Comparison of ENCODE assay signal across 13 cellular contexts in the genomic region with DNA sequence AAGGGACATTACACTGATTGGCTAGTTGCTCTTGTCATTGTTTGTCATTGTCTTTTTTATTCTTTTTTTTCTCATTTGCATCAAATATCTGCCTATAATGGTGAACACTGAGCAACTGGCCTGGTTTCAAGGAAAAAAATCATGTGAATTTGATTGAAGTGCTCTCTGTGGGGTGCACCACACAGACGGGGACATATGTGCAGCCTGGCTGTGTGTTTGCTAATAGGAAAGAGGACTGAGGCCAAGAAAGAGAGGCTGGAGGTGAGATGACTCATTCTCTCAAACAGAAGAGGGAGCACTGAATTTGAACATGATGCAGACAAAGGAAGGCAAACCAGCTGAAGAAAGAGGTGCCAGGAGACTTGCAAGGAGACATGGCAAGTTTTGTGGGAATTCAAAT.
DNase-seq lines count a peak whose midpoint lies in the region; ATAC-seq and TF ChIP-seq lines count a peak whose summit lies in the region.
"Had no signal": no experiment of that assay in that cellular context is flagged by ENCODE, and none has a peak within 500 bp of the region (broad histone marks: within the 10 kb centered on the region; RNA-seq: fewer than 3 reads in every experiment).

No MANE protein-coding gene starts in this region.

- H3K4me1 Mint-ChIP-seq in activated CD4-positive, alpha-beta T cell treated with anti-CD3 and anti-CD28 coated beads for 36 hours: no peaks in the 10 kb centered on the region
- H3K4me1 Mint-ChIP-seq: CD4-positive, alpha-beta memory T cell had no signal

- in situ Hi-C loops in G401 (cut with HindIII; ENCODE audit: low sequenced_read_pairs): no loop called here

- no peaks in the 10 kb centered on the region for H3K36me3 Mint-ChIP-seq in activated CD4-positive, alpha-beta T cell treated with anti-CD3 and anti-CD28 coated beads for 36 hours (ENCODE audit: low read depth)
- H3K36me3 Mint-ChIP-seq: CD4-positive, alpha-beta memory T cell; type B pancreatic cell had no signal

- H3K27me3 Mint-ChIP-seq in activated CD4-positive, alpha-beta T cell treated with anti-CD3 and anti-CD28 coated beads for 36 hours: no peaks in the 10 kb centered on the region
- H3K27me3 Mint-ChIP-seq: CD4-positive, alpha-beta memory T cell; type B pancreatic cell had no signal

- POLR2A ChIA-PET in activated CD4-positive, alpha-beta T cell treated with anti-CD3 and anti-CD28 coated beads for 36 hours (lab: Charles Lee): no interaction called here

- intact Hi-C loops in activated CD4-positive, alpha-beta T cell treated with anti-CD3 and anti-CD28 coated beads for 36 hours (cut with DNase I, micrococcal nuclease): no loop called here

- DNase-seq in G401 (ENCODE audit: low spot score) (peak; percentile 71), H4 (ENCODE audit: low spot score) (peak; percentile 13), inferior parietal cortex (ENCODE audit: extremely low spot score) (peak; percentile 66), SKM-1 treated with dmso at 0.1 percent for 144 hours (lab: John Stamatoyannopoulos, UW; ENCODE audit: unreplicated experiment) (no peak)
- no peak for DNase-seq in activated CD4-positive, alpha-beta T cell treated with anti-CD3 and anti-CD28 coated beads for 36 hours
- DNase-seq in activated naive CD4-positive, alpha-beta T cell treated with Interleukin-2 at 50 U/mL for 16 hours: no peak
- DNase-seq: activated CD4-positive, alpha-beta T cell treated with anti-CD3 and anti-CD28 coated beads, Interleukin-2, amount 50 U/mL, for 4 hours; CD4-positive, alpha-beta memory T cell; stimulated activated CD4-positive, alpha-beta T cell treated with anti-CD3 and anti-CD28 coated beads, Interleukin-2, amount 100 ng/mL, for 24 hours had no signal

- H3K27ac Mint-ChIP-seq in activated CD4-positive, alpha-beta T cell treated with anti-CD3 and anti-CD28 coated beads for 36 hours: no peak overlapping the region
- H3K27ac Mint-ChIP-seq: CD4-positive, alpha-beta memory T cell; nephron; type B pancreatic cell had no signal

- peaks cover 5% of the 10 kb centered on the region for H3K9me3 Mint-ChIP-seq in activated CD4-positive, alpha-beta T cell treated with anti-CD3 and anti-CD28 coated beads for 36 hours (ENCODE audit: low read depth)
- H3K9me3 Mint-ChIP-seq: nephron, type B pancreatic cell had no signal

- ATAC-seq in SK-N-SH treated with all-trans-retinoic acid at 6 μM for 48 hours: peak; percentile 55; the same call in 2 of the 3 replicates
- ATAC-seq in GM21619 (IDR thresholded peaks at IDR 0.05; ENCODE audit: unreplicated experiment): no peak
- no peak for ATAC-seq in activated CD4-positive, alpha-beta T cell treated with anti-CD3 and anti-CD28 coated beads for 36 hours

- CTCF ChIA-PET in activated CD4-positive, alpha-beta T cell treated with anti-CD3 and anti-CD28 coated beads for 36 hours (lab: Charles Lee): no interaction called here

- no peak overlapping the region for H3K4me3 Mint-ChIP-seq in activated CD4-positive, alpha-beta T cell treated with anti-CD3 and anti-CD28 coated beads for 36 hours
- H3K4me3 Mint-ChIP-seq: CD4-positive, alpha-beta memory T cell; nephron; type B pancreatic cell had no signal

TF ChIP-seq in SK-N-SH treated with all-trans-retinoic acid at 6 μM for 48 hours, 23 proteins besides CTCF, POLR2A, EP300 and RAD21:
- no peak for TF ChIP-seq PPARA (CRISPR knock-in tag; IDR thresholded peaks at IDR 0.05; ENCODE audit: borderline replicate concordance)
- no peak for TF ChIP-seq GLIS3 (CRISPR knock-in tag; IDR thresholded peaks at IDR 0.05)
- TF ChIP-seq ESRRG (CRISPR knock-in tag; IDR thresholded peaks at IDR 0.05): no peak
- TF ChIP-seq OSR1 (CRISPR knock-in tag; IDR thresholded peaks at IDR 0.05): no peak
- no peak for TF ChIP-seq ARNTL (CRISPR knock-in tag; IDR thresholded peaks at IDR 0.05; ENCODE audit: borderline replicate concordance, low read depth)
- no peak for TF ChIP-seq ZFP3 (CRISPR knock-in tag; IDR thresholded peaks at IDR 0.05)

Comparison
In these comparisons a context has a peak if more than half of its experiments do, and no peak if none do; other contexts are left out.
1. DNase-seq: peak in G401 (single experiment), H4 (single experiment) and inferior parietal cortex (single experiment); none in SKM-1 treated with dmso at 0.1 percent for 144 hours (single experiment), activated CD4-positive, alpha-beta T cell treated with anti-CD3 and anti-CD28 coated beads for 36 hours (single experiment) and activated naive CD4-positive, alpha-beta T cell treated with Interleukin-2 at 50 U/mL for 16 hours (single experiment).